16 cellular contexts compared by ENCODE assay signal in genomic region chr2:36270758-36271157, GRCh38.
DNase-seq lines count a peak whose midpoint lies in the region; ATAC-seq and TF ChIP-seq lines count a peak whose summit lies in the region.
"Had no signal": no experiment of that assay in that cellular context is flagged by ENCODE, and none has a peak within 500 bp of the region (broad histone marks: within the 10 kb centered on the region; RNA-seq: fewer than 3 reads in every experiment).

No MANE protein-coding gene starts in this region.

- H3K27ac Mint-ChIP-seq in H9 = peak overlapping the region; percentile 10 to 93 (median 70); a peak in 5 of 7 replicates
- H3K27ac Mint-ChIP-seq in WTC11 = peak overlapping the region; percentile 81
- H3K27ac Mint-ChIP-seq in activated T-helper 1 cell treated with anti-CD3 and anti-CD28 coated beads, Interleukin-12 subunit alpha, Interleukin-12 subunit beta, Interleukin-2, Interleukin-4 antibody, amounts not matched to agents 30 ng/mL and 10 ng/mL and 1 ng/mL, durations not matched to agents 14 hours and 24 hours and 36 hours = no peak overlapping the region
- H3K27ac Mint-ChIP-seq in MCF 10A (ENCODE audit: low read depth, unreplicated experiment) = no peak overlapping the region
- H3K27ac Mint-ChIP-seq: CD4-positive, alpha-beta memory T cell had no signal

- H3K9me3 Mint-ChIP-seq in H9 = peaks cover 5 to 15% of the 10 kb centered on the region in 2 experiments
- H3K9me3 Mint-ChIP-seq in WTC11 = peaks cover 25% of the 10 kb centered on the region
- H3K9me3 Mint-ChIP-seq in activated T-helper 1 cell treated with anti-CD3 and anti-CD28 coated beads, Interleukin-12 subunit alpha, Interleukin-12 subunit beta, Interleukin-2, Interleukin-4 antibody, amounts not matched to agents 30 ng/mL and 10 ng/mL and 1 ng/mL, durations not matched to agents 14 hours and 24 hours and 36 hours = peaks cover 26% of the 10 kb centered on the region
- H3K9me3 Mint-ChIP-seq in MCF 10A (ENCODE audit: unreplicated experiment) = no peaks in the 10 kb centered on the region

- no peak overlapping the region for H3K18ac ChIP-seq in H9 (ENCODE audit: insufficient read length, low read depth, low read length)

- H3K23ac ChIP-seq in H9 (ENCODE audit: insufficient read length, low read depth, low read length) = no peak overlapping the region

- H3K4ac ChIP-seq in H9 (ENCODE audit: low read depth, low read length) = no peak overlapping the region

- H3K27ac ChIP-seq in H9 (ENCODE audit: insufficient read length, low read depth, low read length) = peak overlapping the region; percentile 53
- H3K27ac ChIP-seq: A549, BLaER1 had no signal

- no peak overlapping the region for H2BK120ac ChIP-seq in H9 (ENCODE audit: low read depth, low read length, poor library complexity, severe bottlenecking)

- no peak overlapping the region for H2BK20ac ChIP-seq in H9 (ENCODE audit: low read depth, low read length, poor library complexity, severe bottlenecking)

- H2BK5ac ChIP-seq in H9 (ENCODE audit: insufficient read length, low read length) = no peak overlapping the region

- H2BK15ac ChIP-seq in H9 (ENCODE audit: low read depth, low read length) = no peak overlapping the region

- no peaks in the 10 kb centered on the region for H3K23me2 ChIP-seq in H9 (ENCODE audit: insufficient read length, low read depth, low read length, poor library complexity, severe bottlenecking)

- H4K8ac ChIP-seq in H9 (replicated peaks; ENCODE audit: insufficient read length, low read depth, low read length) = no peak overlapping the region

- H4K20me1 ChIP-seq in H9 (ENCODE audit: control insufficient read depth, insufficient read depth, insufficient read length) = no peaks in the 10 kb centered on the region
- H4K20me1 ChIP-seq: BLaER1 had no signal

- peaks cover 5 to 9% (median 8%) of the 10 kb centered on the region in 3 experiments for H3K36me3 Mint-ChIP-seq in H9 (ENCODE audit: insufficient read depth in 1 of 3, low read depth in 3 of 3)
- H3K36me3 Mint-ChIP-seq in WTC11 = peaks cover 20% of the 10 kb centered on the region
- H3K36me3 Mint-ChIP-seq in activated T-helper 1 cell treated with anti-CD3 and anti-CD28 coated beads, Interleukin-12 subunit alpha, Interleukin-12 subunit beta, Interleukin-2, Interleukin-4 antibody, amounts not matched to agents 30 ng/mL and 10 ng/mL and 1 ng/mL, durations not matched to agents 14 hours and 24 hours and 36 hours (ENCODE audit: low read depth) = peaks cover 10% of the 10 kb centered on the region
- H3K36me3 Mint-ChIP-seq in MCF 10A (ENCODE audit: insufficient read depth, unreplicated experiment) = no peaks in the 10 kb centered on the region

- ATAC-seq in WTC11 (peak; percentile 93), GM18502 (IDR thresholded peaks at IDR 0.05; ENCODE audit: poor library complexity, unreplicated experiment) (no peak)
- ATAC-seq: A549, GM12878, K562, Right ventricle myocardium inferior had no signal

- POLR2A ChIA-PET in WTC11 (lab: Charles Lee) = no interaction called here
- POLR2A ChIA-PET in MCF 10A (lab: Yijun Ruan, JAX) = no interaction called here

- intact Hi-C loops in activated T-helper 1 cell treated with anti-CD3 and anti-CD28 coated beads, Interleukin-12 subunit alpha, Interleukin-12 subunit beta, Interleukin-2, Interleukin-4 antibody, amounts not matched to agents 30 ng/mL and 10 ng/mL and 1 ng/mL, durations not matched to agents 14 hours and 24 hours and 36 hours (cut with micrococcal nuclease) = no loop called here
- intact Hi-C loops in MCF 10A (cut with micrococcal nuclease) = no loop called here

- H3K27me3 Mint-ChIP-seq in H9 (ENCODE audit: low read depth) = peaks cover 23% of the 10 kb centered on the region
- H3K27me3 Mint-ChIP-seq in WTC11 (ENCODE audit: low read depth) = no peaks in the 10 kb centered on the region
- peaks cover 5% of the 10 kb centered on the region for H3K27me3 Mint-ChIP-seq in activated T-helper 1 cell treated with anti-CD3 and anti-CD28 coated beads, Interleukin-12 subunit alpha, Interleukin-12 subunit beta, Interleukin-2, Interleukin-4 antibody, amounts not matched to agents 30 ng/mL and 10 ng/mL and 1 ng/mL, durations not matched to agents 14 hours and 24 hours and 36 hours (ENCODE audit: insufficient read depth)
- H3K27me3 Mint-ChIP-seq in MCF 10A (ENCODE audit: insufficient read depth, unreplicated experiment) = peaks cover 66% of the 10 kb centered on the region
- H3K27me3 Mint-ChIP-seq: CD4-positive, alpha-beta memory T cell had no signal

- H2AK5ac ChIP-seq in H9 (ENCODE audit: insufficient read length, low read length) = no peak overlapping the region

- no peak overlapping the region for H3K9ac ChIP-seq in H9 (ENCODE audit: extremely low read depth, insufficient read length, low read length)
- H3K9ac ChIP-seq: BLaER1 had no signal

- no peak overlapping the region for H3K56ac ChIP-seq in H9 (ENCODE audit: insufficient read length, low read depth, low read length)

- no peak for TF ChIP-seq CTCF in H9 (conservative IDR thresholded peaks at IDR 0.05)
- TF ChIP-seq CTCF in WTC11 (IDR thresholded peaks at IDR 0.05) = no peak
- no peak for TF ChIP-seq CTCF in MCF 10A (IDR thresholded peaks at IDR 0.05; ENCODE audit: unreplicated experiment)

- H3K9me3 ChIP-seq in H9 (ENCODE audit: control insufficient read depth, low read depth, low read length) (no peaks in the 10 kb centered on the region), neuron (ENCODE audit: low read length) (no peaks in the 10 kb centered on the region)
- H3K9me3 ChIP-seq: A549 had no signal

- CTCF ChIA-PET in WTC11 (lab: Charles Lee) (interaction anchor here (0.9 to 1.3 kb wide), 4 partner anchors 21 to 189 kb away, joined by 4 to 5 read pairs (median 4); no protein-coding TSS in a partner anchor), MCF 10A (lab: Yijun Ruan, JAX) (no interaction called here)

- H3K14ac ChIP-seq in H9 (ENCODE audit: insufficient read depth, low read length) = no peak overlapping the region

- no peak overlapping the region for H3K4me3 ChIP-seq in neuron (ENCODE audit: low read length)
- H3K4me3 ChIP-seq: A549, BLaER1, GM12878, K562 had no signal

- no peaks in the 10 kb centered on the region for H3K79me2 ChIP-seq in H9 (ENCODE audit: insufficient read depth, low read length)

- no peaks in the 10 kb centered on the region for H3K79me1 ChIP-seq in H9 (ENCODE audit: insufficient read depth, low read depth, low read length, poor library complexity, severe bottlenecking)

- no CpG with 5 or more reads among the region's 5 CpGs for WGBS in H9 (ENCODE audit: extremely low coverage, insufficient read length, low lambda C conversion rate)

- H2AFZ ChIP-seq in H9 (ENCODE audit: low read length) = no peak overlapping the region
- peak overlapping the region; percentile 22 for H2AFZ ChIP-seq in neuron (ENCODE audit: low read depth, low read length)

- H4K91ac ChIP-seq in H9 (ENCODE audit: insufficient read length, low read depth, low read length) = no peak overlapping the region

- DNase-seq in H9 = peak; percentile 78
- DNase-seq in WTC11 (ENCODE audit: low spot score) = peak; percentile 40
- DNase-seq in iPS DF 4.7 (ENCODE audit: extremely low read depth, low spot score) = peak; percentile 89
- DNase-seq in activated T-helper 1 cell treated with anti-CD3 and anti-CD28 coated beads, Interleukin-12 subunit alpha, Interleukin-12 subunit beta, Interleukin-2, Interleukin-4 antibody, amounts not matched to agents 30 ng/mL and 10 ng/mL and 1 ng/mL, durations not matched to agents 14 hours and 24 hours and 36 hours (ENCODE audit: low spot score) = no peak
- DNase-seq in MCF 10A (ENCODE audit: unreplicated experiment) = no peak
- DNase-seq: CD4-positive, alpha-beta memory T cell; NCI-H1105; NCI-H1694; NCI-H2081 treated with DMSO at 0.1 percent for 48 hours had no signal

- H3T11ph ChIP-seq in H9 (ENCODE audit: low read length) = no peak overlapping the region

- H3K27me3 ChIP-seq in H9 (ENCODE audit: insufficient read depth, low read length) (no peaks in the 10 kb centered on the region), neuron (ENCODE audit: insufficient read depth, low read length) (no peaks in the 10 kb centered on the region)
- H3K27me3 ChIP-seq: BLaER1 had no signal

- H3K4me1 ChIP-seq in H9 (ENCODE audit: insufficient read depth, low read length) (peaks cover 10% of the 10 kb centered on the region; the same call in 1 of the 2 replicates), neuron (ENCODE audit: insufficient read depth, low read length) (peaks cover 4% of the 10 kb centered on the region)
- H3K4me1 ChIP-seq: A549, BLaER1 had no signal

- no peak overlapping the region for H4K5ac ChIP-seq in H9 (ENCODE audit: insufficient read length, low read depth, low read length)

- H2BK12ac ChIP-seq in H9 (ENCODE audit: insufficient read length, low read depth, low read length) = no peak overlapping the region

- no TSS peak for BruUV-seq in MCF 10A (replicated peaks; lab: Mats Ljungman, UMichigan)

- no peaks in the 10 kb centered on the region for H3K36me3 ChIP-seq in neuron (ENCODE audit: insufficient read depth, low read length)
- H3K36me3 ChIP-seq: BLaER1 had no signal

- H3K4me2 ChIP-seq in H9 (ENCODE audit: insufficient read depth, insufficient read length, low read length) = no peak overlapping the region
- H3K4me2 ChIP-seq: A549, BLaER1 had no signal

- H3K4me1 Mint-ChIP-seq in H9 (peaks cover 36 to 43% of the 10 kb centered on the region in 2 experiments), WTC11 (peaks cover 57% of the 10 kb centered on the region), MCF 10A (ENCODE audit: insufficient read depth, unreplicated experiment) (no peaks in the 10 kb centered on the region)
- peaks cover 25% of the 10 kb centered on the region for H3K4me1 Mint-ChIP-seq in activated T-helper 1 cell treated with anti-CD3 and anti-CD28 coated beads, Interleukin-12 subunit alpha, Interleukin-12 subunit beta, Interleukin-2, Interleukin-4 antibody, amounts not matched to agents 30 ng/mL and 10 ng/mL and 1 ng/mL, durations not matched to agents 14 hours and 24 hours and 36 hours (ENCODE audit: low read depth)

- peak overlapping the region in 1 of 2 experiments; percentile 23; a peak in 2 of 5 replicates for H3K4me3 Mint-ChIP-seq in H9
- H3K4me3 Mint-ChIP-seq in WTC11 = peak overlapping the region; percentile 4; the same call in 1 of the 2 replicates
- no peak overlapping the region for H3K4me3 Mint-ChIP-seq in activated T-helper 1 cell treated with anti-CD3 and anti-CD28 coated beads, Interleukin-12 subunit alpha, Interleukin-12 subunit beta, Interleukin-2, Interleukin-4 antibody, amounts not matched to agents 30 ng/mL and 10 ng/mL and 1 ng/mL, durations not matched to agents 14 hours and 24 hours and 36 hours
- H3K4me3 Mint-ChIP-seq in MCF 10A (ENCODE audit: unreplicated experiment) = no peak overlapping the region
- H3K4me3 Mint-ChIP-seq: CD4-positive, alpha-beta memory T cell had no signal

TF ChIP-seq in WTC11, 78 proteins besides CTCF, POLR2A, EP300 and RAD21 (continues in another document):
- TF ChIP-seq MXD4 (CRISPR knock-in tag; IDR thresholded peaks at IDR 0.05; ENCODE audit: borderline replicate concordance) = no peak

Comparison
In these comparisons a context has a peak if more than half of its experiments do, and no peak if none do; other contexts are left out.
1. DNase-seq: peak in H9 (single experiment), WTC11 (single experiment) and iPS DF 4.7 (single experiment); none in activated T-helper 1 cell treated with anti-CD3 and anti-CD28 coated beads, Interleukin-12 subunit alpha, Interleukin-12 subunit beta, Interleukin-2, Interleukin-4 antibody, amounts not matched to agents 30 ng/mL and 10 ng/mL and 1 ng/mL, durations not matched to agents 14 hours and 24 hours and 36 hours (single experiment) and MCF 10A (single experiment).
2. H3K27ac Mint-ChIP-seq: peak in H9 (3 of 3) and WTC11 (single experiment); none in activated T-helper 1 cell treated with anti-CD3 and anti-CD28 coated beads, Interleukin-12 subunit alpha, Interleukin-12 subunit beta, Interleukin-2, Interleukin-4 antibody, amounts not matched to agents 30 ng/mL and 10 ng/mL and 1 ng/mL, durations not matched to agents 14 hours and 24 hours and 36 hours (single experiment) and MCF 10A (single experiment).